In the genomic region with DNA sequence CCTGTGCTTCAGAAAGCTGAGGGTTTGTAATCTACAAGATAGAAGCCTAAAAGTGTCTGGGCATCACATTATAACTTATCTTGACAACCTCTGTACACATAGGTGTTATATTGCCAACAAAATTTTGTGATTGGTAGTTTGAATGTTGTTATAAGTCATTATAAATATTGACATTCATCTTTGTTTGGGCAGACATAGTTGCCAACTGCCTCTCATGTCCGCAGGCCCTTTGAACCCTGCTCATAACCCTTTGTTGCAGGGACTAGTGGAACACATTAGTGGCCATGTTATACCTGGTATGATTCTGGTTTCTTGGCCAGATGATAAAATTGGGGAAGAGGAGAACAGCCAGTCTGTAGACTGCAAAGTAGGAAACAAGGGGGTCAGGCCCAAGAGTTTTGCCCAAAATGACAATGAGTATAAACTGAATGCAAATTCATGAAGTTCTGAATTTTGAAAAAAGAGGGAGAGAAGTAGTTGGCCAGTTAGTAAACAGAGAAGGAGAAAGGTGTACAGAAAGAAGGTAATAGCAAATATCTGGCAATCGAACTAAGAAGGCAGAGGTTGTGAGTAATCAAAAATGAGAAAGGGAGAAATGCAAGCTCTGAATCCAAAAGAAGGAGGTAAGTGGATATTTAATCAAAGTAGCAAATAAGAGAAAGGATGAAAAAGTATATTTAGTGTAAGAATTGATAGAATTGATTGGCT, we compare ENCODE assay signal across 19 cellular contexts. TPM values are rescaled to one million over a fixed set of nuclear protein-coding genes. Genes with fewer than 3 reads are reported as not detected.
DNase-seq lines count a peak whose midpoint lies in the region; ATAC-seq and TF ChIP-seq lines count a peak whose summit lies in the region.
"Had no signal": no experiment of that assay in that cellular context is flagged by ENCODE, and none has a peak within 500 bp of the region (broad histone marks: within the 10 kb centered on the region; RNA-seq: fewer than 3 reads in every experiment).

No MANE protein-coding gene starts in this region.

- ATAC-seq in left colon: peak; percentile 68
- peak; percentile 44 for ATAC-seq in mucosa of descending colon
- no peak for ATAC-seq in HG03097 (IDR thresholded peaks at IDR 0.05; ENCODE audit: low FRiP score, unreplicated experiment)
- ATAC-seq in HG03565 (IDR thresholded peaks at IDR 0.05; ENCODE audit: unreplicated experiment): no peak

- no peaks in the 10 kb centered on the region for H3K9me3 ChIP-seq in mucosa of descending colon
- no peaks in the 10 kb centered on the region for H3K9me3 ChIP-seq in tibial nerve
- H3K9me3 ChIP-seq: BE2C, Peyer's patch had no signal

- H3K27ac ChIP-seq in tibial nerve: no peak overlapping the region
- H3K27ac ChIP-seq: 22Rv1, Peyer's patch had no signal

- TF ChIP-seq POLR2A in tibial nerve (IDR thresholded peaks at IDR 0.05): no peak

- no peaks in the 10 kb centered on the region for H3K36me3 ChIP-seq in mucosa of descending colon (ENCODE audit: low read depth)
- no peaks in the 10 kb centered on the region for H3K36me3 ChIP-seq in tibial nerve
- H3K36me3 ChIP-seq: BE2C, Peyer's patch had no signal

- WGBS in tibial nerve, 2 donors: 92 to 94% methylated on average over 2 of the region's 2 CpGs

- TF ChIP-seq CTCF in mucosa of descending colon (IDR thresholded peaks at IDR 0.05) (no peak), tibial nerve (IDR thresholded peaks at IDR 0.05) (no peak)

- intact Hi-C loops in left colon (cut with DNase I, micrococcal nuclease): no loop called here
- intact Hi-C loops in mucosa of descending colon (cut with DNase I, micrococcal nuclease): no loop called here

- H3K4me1 ChIP-seq in mucosa of descending colon (ENCODE audit: low read depth): no peaks in the 10 kb centered on the region
- H3K4me1 ChIP-seq in tibial nerve: peaks cover 0 to 10% (median 2%) of the 10 kb centered on the region in 4 donors
- H3K4me1 ChIP-seq: Peyer's patch had no signal

- no peak for TF ChIP-seq EP300 in tibial nerve (IDR thresholded peaks at IDR 0.05)

- H3K4me3 ChIP-seq in mucosa of descending colon: no peak overlapping the region
- no peak overlapping the region for H3K4me3 ChIP-seq in tibial nerve
- H3K4me3 ChIP-seq: Peyer's patch had no signal

- DNase-seq in NCI-H510A treated with DMSO at 0.1 percent for 48 hours (lab: John Stamatoyannopoulos, UW) (peak; percentile 4), NCI-H510A (lab: John Stamatoyannopoulos, UW) (no peak), left colon (no peak), mucosa of descending colon (no peak), tibial nerve (ENCODE audit: low spot score in 2 of 2) (no peak), OCI-M1 (lab: John Stamatoyannopoulos, UW) (no peak)
- DNase-seq: BE2C; CD8-positive, alpha-beta memory T cell; DMS153; NCI-H1092 treated with DMSO at 0.1 percent for 48 hours; NCI-H1436; NCI-H187 treated with DMSO at 0.1 percent for 48 hours; NCI-H526; Peyer's patch; SHP77 treated with DMSO at 0.1 percent for 48 hours had no signal

- no peaks in the 10 kb centered on the region for H3K27me3 ChIP-seq in tibial nerve
- H3K27me3 ChIP-seq: BE2C, Peyer's patch had no signal

RNA-seq across cellular contexts. Expression of gene LMBRD1, which starts 21.6 kb away (rescaled TPM):
- 10 to 100 TPM; 56.9 to 85.1 TPM for total RNA-seq in left colon
- total RNA-seq in mucosa of descending colon: 10 to 100 TPM; 55.0 to 87.9 (median 63.3) TPM
- 100 to 1,000 TPM in 1 of 4 donors, 10 to 100 TPM in 3; 65.7 to 110 (median 77.3) TPM for total RNA-seq in tibial nerve

RNA-seq across cellular contexts. Expression of gene COL19A1, which starts 48.0 kb away (rescaled TPM):
- total RNA-seq in left colon: 1 to 10 TPM in 1 of 2 donors, not detected in 1; 1.1 TPM
- total RNA-seq in mucosa of descending colon: under 1 TPM; 0.19 to 0.49 (median 0.24) TPM
- total RNA-seq in tibial nerve: under 1 TPM in 2 of 4 donors, not detected in 2; under 0.01 to 0.42 TPM
- total RNA-seq: G401 had no signal

Comparison
In these comparisons a context has a peak if more than half of its experiments do, and no peak if none do; other contexts are left out.
1. ATAC-seq: peak in left colon (single experiment) and mucosa of descending colon (single experiment); none in HG03097 (single experiment) and HG03565 (single experiment).